22 cellular contexts compared by ENCODE assay signal in the genomic region with DNA sequence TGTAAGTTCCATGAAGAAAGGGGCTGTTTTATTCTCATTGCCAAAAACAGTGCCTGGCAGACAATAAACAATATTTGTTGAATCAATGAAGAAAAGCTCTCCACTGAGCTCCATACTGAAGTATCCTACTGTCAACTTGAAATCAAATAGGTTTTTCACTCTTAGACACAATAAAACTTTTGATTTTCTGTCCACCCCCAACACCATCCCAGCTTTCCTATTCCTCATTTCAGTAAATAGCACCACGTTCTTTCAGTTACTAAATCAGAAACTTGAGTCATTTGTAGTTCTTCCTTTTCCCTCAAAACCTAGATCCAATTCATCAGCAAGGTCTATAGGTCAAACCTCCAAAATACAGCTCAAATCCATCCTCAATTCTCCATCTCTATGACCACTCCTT.
DNase-seq lines count a peak whose midpoint lies in the region; ATAC-seq lines count a peak whose summit lies in the region.
"Had no signal": no experiment of that assay in that cellular context is flagged by ENCODE, and none has a peak within 500 bp of the region (broad histone marks: within the 10 kb centered on the region; RNA-seq: fewer than 3 reads in every experiment).

No MANE protein-coding gene starts in this region.

- no peaks in the 10 kb centered on the region for H3K9me3 ChIP-seq in MG63
- H3K9me3 ChIP-seq: A549; BLaER1 treated with 17β-estradiol and CSF1 and Interleukin-3, amounts not matched to agents 10 nM and 100 nM had no signal

- H3K4me3 Mint-ChIP-seq in activated CD4-positive, alpha-beta T cell treated with anti-CD3 and anti-CD28 coated beads for 36 hours = no peak overlapping the region
- H3K4me3 Mint-ChIP-seq: B cell; CD4-positive, alpha-beta memory T cell; CD4-positive, CD25-positive, alpha-beta regulatory T cell; CD8-positive, alpha-beta memory T cell had no signal

- peaks cover 10% of the 10 kb centered on the region for H3K36me3 Mint-ChIP-seq in activated CD4-positive, alpha-beta T cell treated with anti-CD3 and anti-CD28 coated beads for 36 hours (ENCODE audit: low read depth)
- peaks cover 0 to 12% of the 10 kb centered on the region in 2 donors for H3K36me3 Mint-ChIP-seq in activated naive CD4-positive, alpha-beta T cell treated with anti-CD3 and anti-CD28 coated beads, Interleukin-2, amount 50 U/mL, for 72 hours

- H3K9me3 Mint-ChIP-seq in activated CD4-positive, alpha-beta T cell treated with anti-CD3 and anti-CD28 coated beads for 36 hours (ENCODE audit: low read depth) = no peaks in the 10 kb centered on the region
- no peaks in the 10 kb centered on the region for H3K9me3 Mint-ChIP-seq in activated naive CD4-positive, alpha-beta T cell treated with anti-CD3 and anti-CD28 coated beads, Interleukin-2, amount 50 U/mL, for 72 hours
- H3K9me3 Mint-ChIP-seq: CD4-positive, CD25-positive, alpha-beta regulatory T cell; CD8-positive, alpha-beta memory T cell had no signal

- H3K36me3 ChIP-seq in MG63 = no peaks in the 10 kb centered on the region

- DNase-seq in activated CD4-positive, alpha-beta T cell treated with anti-CD3 and anti-CD28 coated beads for 36 hours = no peak
- no peak for DNase-seq in activated CD4-positive, alpha-beta T cell treated with anti-CD3 and anti-CD28 coated beads for 1 hour
- DNase-seq in activated naive CD4-positive, alpha-beta T cell treated with anti-CD3 and anti-CD28 coated beads, Interleukin-2, amount 50 U/mL, for 72 hours (ENCODE audit: low spot score in 2 of 2) = no peak
- no peak for DNase-seq in activated naive CD4-positive, alpha-beta T cell treated with Interleukin-2 at 50 U/mL for 16 hours
- DNase-seq in CD1c-positive myeloid dendritic cell (ENCODE audit: extremely low spot score) (peak; percentile 13), MG63 (no peak)
- DNase-seq: AML-193; CD4-positive, alpha-beta memory T cell; CD4-positive, CD25-positive, alpha-beta regulatory T cell; CD8-positive, alpha-beta memory T cell; COR-L47; DMS 273 treated with DMSO at 0.1 percent for 48 hours; DMS153; DMS53; DMS79; DND-41; EL; GDM1 had no signal

- POLR2A ChIA-PET in activated CD4-positive, alpha-beta T cell treated with anti-CD3 and anti-CD28 coated beads for 36 hours (lab: Charles Lee) = interaction anchor here (0.7 kb wide), 1 partner anchor 682 kb away, joined by 4 read pairs; no protein-coding TSS in a partner anchor

- no peak overlapping the region for H3K4me3 ChIP-seq in MG63
- H3K4me3 ChIP-seq: A549; BLaER1 treated with 17β-estradiol and CSF1 and Interleukin-3, amounts not matched to agents 10 nM and 100 nM; GM12878 had no signal

- CTCF ChIA-PET in activated CD4-positive, alpha-beta T cell treated with anti-CD3 and anti-CD28 coated beads for 36 hours (lab: Charles Lee) = interaction anchor here (0.7 to 0.8 kb wide), 2 partner anchors 22 to 70 kb away, joined by 3 read pairs; no protein-coding TSS in a partner anchor

- ATAC-seq in activated CD4-positive, alpha-beta T cell treated with anti-CD3 and anti-CD28 coated beads for 36 hours = peak; percentile 23
- ATAC-seq in activated naive CD4-positive, alpha-beta T cell treated with anti-CD3 and anti-CD28 coated beads, Interleukin-2, amount 50 U/mL, for 72 hours = peak; percentile 49 to 65
- ATAC-seq: A549, GM12878 had no signal

- no peaks in the 10 kb centered on the region for H3K27me3 Mint-ChIP-seq in activated CD4-positive, alpha-beta T cell treated with anti-CD3 and anti-CD28 coated beads for 36 hours
- H3K27me3 Mint-ChIP-seq: B cell; CD4-positive, alpha-beta memory T cell; CD4-positive, CD25-positive, alpha-beta regulatory T cell; CD8-positive, alpha-beta memory T cell had no signal

- intact Hi-C loops in activated CD4-positive, alpha-beta T cell treated with anti-CD3 and anti-CD28 coated beads for 36 hours (cut with DNase I, micrococcal nuclease) = no loop called here

- H3K27me3 ChIP-seq in MG63 = no peaks in the 10 kb centered on the region
- H3K27me3 ChIP-seq: BLaER1 treated with 17β-estradiol and CSF1 and Interleukin-3, amounts not matched to agents 10 nM and 100 nM had no signal

- no peak overlapping the region for H3K27ac Mint-ChIP-seq in activated CD4-positive, alpha-beta T cell treated with anti-CD3 and anti-CD28 coated beads for 36 hours
- H3K27ac Mint-ChIP-seq in activated naive CD4-positive, alpha-beta T cell treated with anti-CD3 and anti-CD28 coated beads, Interleukin-2, amount 50 U/mL, for 72 hours = no peak overlapping the region
- H3K27ac Mint-ChIP-seq: B cell had no signal

- H3K4me1 Mint-ChIP-seq in activated CD4-positive, alpha-beta T cell treated with anti-CD3 and anti-CD28 coated beads for 36 hours = peaks cover 10% of the 10 kb centered on the region
- H3K4me1 Mint-ChIP-seq: B cell had no signal
